ENCODE assay signal across 8 cellular contexts in the genomic region with DNA sequence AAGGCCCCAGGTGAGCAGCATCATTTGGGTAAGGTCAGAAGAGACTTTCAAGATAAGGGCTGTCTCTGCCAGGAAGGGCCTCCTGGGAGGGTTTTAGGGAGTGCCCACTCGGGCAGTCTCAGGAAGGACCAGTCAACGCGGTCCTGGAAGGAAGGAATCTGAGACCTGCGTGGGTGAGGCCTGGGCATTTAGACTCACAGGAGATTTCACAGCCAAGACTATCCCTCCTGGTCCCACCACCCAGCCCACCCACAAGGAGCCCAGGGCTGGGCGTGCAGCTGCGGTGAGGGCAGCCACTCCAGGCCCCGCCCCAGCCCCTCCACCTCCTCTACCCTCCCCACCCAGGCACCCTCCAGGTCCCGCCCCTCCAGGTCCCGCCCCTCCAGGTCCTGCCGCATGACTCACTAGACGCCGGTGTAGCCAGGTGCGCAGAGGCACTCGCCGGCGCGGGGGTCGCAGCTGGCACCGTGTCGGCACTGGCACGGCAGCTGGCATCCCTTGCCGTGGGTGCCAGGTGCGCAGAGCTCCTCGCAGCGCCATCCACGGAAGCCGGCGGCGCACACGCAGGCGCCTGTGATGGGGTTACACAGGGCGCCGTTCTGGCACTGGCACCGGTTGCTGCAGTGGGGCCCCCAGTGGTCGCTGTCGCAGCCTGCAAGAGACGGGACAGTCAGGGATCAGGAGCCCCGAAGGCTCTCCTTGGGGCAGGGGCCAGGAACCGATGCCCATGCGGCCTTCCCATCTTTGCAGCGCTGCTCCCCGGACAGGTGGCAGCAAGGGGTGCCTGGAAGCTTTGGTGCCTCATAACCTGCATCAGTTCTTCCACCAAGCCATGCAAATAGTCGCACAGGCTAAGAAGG.
DNase-seq lines count a peak whose midpoint lies in the region; TF ChIP-seq lines count a peak whose summit lies in the region.

No MANE protein-coding gene starts in this region.

- DNase-seq in GM13977 (ENCODE audit: low spot score): peak; percentile 73
- peak; percentile 18 for DNase-seq in activated CD4-positive, CD25-positive, alpha-beta regulatory T cell treated with anti-CD3 and anti-CD28 coated beads, Interleukin-2, amount 50 U/mL, for 16 hours (ENCODE audit: low read depth, low spot score)
- DNase-seq in colonic mucosa: peak; percentile 67
- DNase-seq in nephron progenitor cell: peak; percentile 70
- DNase-seq in testis: peak; percentile 40
- DNase-seq in superior temporal gyrus (ENCODE audit: extremely low spot score): no peak
- no peak for DNase-seq in mesenteric fat pad (ENCODE audit: low spot score)

- H3K9me3 Mint-ChIP-seq in nephron progenitor cell: no peaks in the 10 kb centered on the region

- H3K27me3 ChIP-seq in HUES6 (ENCODE audit: control insufficient read depth, insufficient read depth, low read length) (peaks cover 10% of the 10 kb centered on the region; the same call in 1 of the 2 replicates), colonic mucosa (no peaks in the 10 kb centered on the region), testis (no peaks in the 10 kb centered on the region)

- peak overlapping the region; percentile 50 for H3K4me3 Mint-ChIP-seq in nephron progenitor cell

- WGBS in testis, 2 donors: 4 to 9% methylated on average over 7 to 42 of the region's 43 CpGs

- TF ChIP-seq CTCF in GM13977 (IDR thresholded peaks at IDR 0.05; ENCODE audit: extremely low read depth, insufficient read depth, missing control alignments) (peak; percentile 50), colonic mucosa (IDR thresholded peaks at IDR 0.05) (no peak), nephron progenitor cell (IDR thresholded peaks at IDR 0.05) (peak; percentile 49), testis (IDR thresholded peaks at IDR 0.05) (no peak)

- no peak for TF ChIP-seq POLR2A in testis (IDR thresholded peaks at IDR 0.05)

- H3K4me1 Mint-ChIP-seq in nephron progenitor cell: peaks cover 55% of the 10 kb centered on the region

- H3K9ac ChIP-seq in HUES6 (ENCODE audit: low read length): no peak overlapping the region
- no peak overlapping the region for H3K9ac ChIP-seq in colonic mucosa (ENCODE audit: low read depth in 2 of 2, low read length in 2 of 2)

- no peaks in the 10 kb centered on the region for H3K9me3 ChIP-seq in HUES6 (ENCODE audit: control insufficient read depth, insufficient read depth, low read depth, low read length)
- no peaks in the 10 kb centered on the region for H3K9me3 ChIP-seq in colonic mucosa
- H3K9me3 ChIP-seq in testis: no peaks in the 10 kb centered on the region

- peak overlapping the region; percentile 84 for H3K4me3 ChIP-seq in HUES6 (ENCODE audit: low read depth, low read length)
- H3K4me3 ChIP-seq in colonic mucosa: peak overlapping the region; percentile 13
- H3K4me3 ChIP-seq in testis: no peak overlapping the region

- H3K27ac ChIP-seq in HUES6 (ENCODE audit: low read depth, low read length): no peak overlapping the region
- no peak overlapping the region for H3K27ac ChIP-seq in colonic mucosa
- H3K27ac ChIP-seq in testis: no peak overlapping the region

- no peaks in the 10 kb centered on the region for H3K36me3 Mint-ChIP-seq in nephron progenitor cell (ENCODE audit: low read depth)

- H3K4me1 ChIP-seq in HUES6 (ENCODE audit: control insufficient read depth, insufficient read depth, low read length) (peaks cover 31% of the 10 kb centered on the region), colonic mucosa (no peaks in the 10 kb centered on the region), testis (peaks cover 15% of the 10 kb centered on the region)

- H3K36me3 ChIP-seq in HUES6 (ENCODE audit: control insufficient read depth, insufficient read depth, low read length) (no peaks in the 10 kb centered on the region), colonic mucosa (no peaks in the 10 kb centered on the region), testis (ENCODE audit: low read depth, missing control alignments) (no peaks in the 10 kb centered on the region)

- H3K27ac Mint-ChIP-seq in nephron progenitor cell: no peak overlapping the region

- intact Hi-C loops in colonic mucosa (cut with DNase I): loop anchor here (2.0 to 5.0 kb wide), 2 partner anchors 209 to 305 kb away; no protein-coding TSS in a partner anchor
- intact Hi-C loops in testis (cut with DNase I; ENCODE audit: low total_unique reads): loop anchor here (10.0 kb wide), 1 partner anchor 303 kb away; no protein-coding TSS in a partner anchor

- in situ Hi-C loops in GM13977 (cut with MboI; ENCODE audit: low pct_unique_long_range_greater_than_20kb, low sequenced_read_pairs, unreplicated experiment): no loop called here

- H3K27me3 Mint-ChIP-seq in nephron progenitor cell (ENCODE audit: low read depth, poor library complexity): peaks cover 59% of the 10 kb centered on the region

Comparison
In these comparisons a context has a peak if more than half of its experiments do, and no peak if none do; other contexts are left out.
1. DNase-seq: peak in GM13977 (single experiment), activated CD4-positive, CD25-positive, alpha-beta regulatory T cell treated with anti-CD3 and anti-CD28 coated beads, Interleukin-2, amount 50 U/mL, for 16 hours (single experiment), colonic mucosa (single experiment), nephron progenitor cell (single experiment) and testis (single experiment); none in superior temporal gyrus (single experiment) and mesenteric fat pad (single experiment).
2. CTCF ChIP-seq: peak in GM13977 (single experiment) and nephron progenitor cell (single experiment); none in colonic mucosa (single experiment) and testis (0 of 3).
3. H3K4me3 ChIP-seq: peak in HUES6 (single experiment) and colonic mucosa (single experiment); none in testis (0 of 2).